Comparison of ENCODE assay signal across 12 cellular contexts in genomic region chr20:50295762-50296449, GRCh38.
DNase-seq lines count a peak whose midpoint lies in the region; ATAC-seq and TF ChIP-seq lines count a peak whose summit lies in the region.
"Had no signal": no experiment of that assay in that cellular context is flagged by ENCODE, and none has a peak within 500 bp of the region (broad histone marks: within the 10 kb centered on the region; RNA-seq: fewer than 3 reads in every experiment).

No MANE protein-coding gene starts in this region.

- TF ChIP-seq POLR2A in thyroid gland (IDR thresholded peaks at IDR 0.05) = no peak

- TF ChIP-seq CTCF in thyroid gland (IDR thresholded peaks at IDR 0.05) (no peak), glutamatergic neuron (IDR thresholded peaks at IDR 0.05; ENCODE audit: partially characterized antibody, unreplicated experiment) (no peak)

- H3K4me3 ChIP-seq in thyroid gland (replicated peaks in 1 of 3) = no peak overlapping the region
- H3K4me3 ChIP-seq: pancreas had no signal

- peaks cover 30 to 35% of the 10 kb centered on the region in 2 donors for H3K4me1 ChIP-seq in thyroid gland

- peaks cover 28% of the 10 kb centered on the region for H3K4me1 Mint-ChIP-seq in T-helper 1 cell treated with Interleukin-12 subunit alpha and Interleukin-12 subunit beta and Interleukin-4 antibody, amounts not matched to agents 30 μg/mL and 1 μg/mL, for 36 hours (ENCODE audit: low read depth)
- peaks cover 4% of the 10 kb centered on the region for H3K4me1 Mint-ChIP-seq in glutamatergic neuron (ENCODE audit: low read depth, unreplicated experiment)

- H3K27me3 Mint-ChIP-seq in T-helper 1 cell treated with Interleukin-12 subunit alpha and Interleukin-12 subunit beta and Interleukin-4 antibody, amounts not matched to agents 30 μg/mL and 1 μg/mL, for 36 hours (ENCODE audit: low read depth) = peaks cover 16% of the 10 kb centered on the region
- H3K27me3 Mint-ChIP-seq in glutamatergic neuron (ENCODE audit: unreplicated experiment) = peaks cover 9% of the 10 kb centered on the region
- H3K27me3 Mint-ChIP-seq: activated naive CD8-positive, alpha-beta T cell had no signal

- H3K36me3 ChIP-seq in thyroid gland = no peaks in the 10 kb centered on the region
- H3K36me3 ChIP-seq: pancreas had no signal

- H3K27ac ChIP-seq in thyroid gland = peak overlapping the region; percentile 58 to 85 (median 80)
- H3K27ac ChIP-seq: pancreas had no signal

- intact Hi-C loops in thyroid gland (cut with DNase I) = no loop called here

- peak; percentile 8 for ATAC-seq in left lobe of liver
- ATAC-seq in HG03378 (IDR thresholded peaks at IDR 0.05; ENCODE audit: unreplicated experiment) = no peak
- ATAC-seq: activated CD8-positive, alpha-beta T cell treated with anti-CD3 and anti-CD28 coated beads for 36 hours had no signal

- no peak overlapping the region for H3K4me3 Mint-ChIP-seq in T-helper 1 cell treated with Interleukin-12 subunit alpha and Interleukin-12 subunit beta and Interleukin-4 antibody, amounts not matched to agents 30 μg/mL and 1 μg/mL, for 36 hours
- H3K4me3 Mint-ChIP-seq in glutamatergic neuron (ENCODE audit: unreplicated experiment) = no peak overlapping the region
- H3K4me3 Mint-ChIP-seq: activated CD8-positive, alpha-beta T cell treated with anti-CD3 and anti-CD28 coated beads for 36 hours; activated naive CD8-positive, alpha-beta T cell had no signal

- H3K9me3 Mint-ChIP-seq in T-helper 1 cell treated with Interleukin-12 subunit alpha and Interleukin-12 subunit beta and Interleukin-4 antibody, amounts not matched to agents 30 μg/mL and 1 μg/mL, for 36 hours = peaks cover 4% of the 10 kb centered on the region
- peaks cover 3% of the 10 kb centered on the region for H3K9me3 Mint-ChIP-seq in glutamatergic neuron (ENCODE audit: unreplicated experiment)
- H3K9me3 Mint-ChIP-seq: activated CD8-positive, alpha-beta T cell treated with anti-CD3 and anti-CD28 coated beads for 36 hours had no signal

- H3K27me3 ChIP-seq in thyroid gland = no peaks in the 10 kb centered on the region
- H3K27me3 ChIP-seq: pancreas had no signal

- H3K36me3 Mint-ChIP-seq in T-helper 1 cell treated with Interleukin-12 subunit alpha and Interleukin-12 subunit beta and Interleukin-4 antibody, amounts not matched to agents 30 μg/mL and 1 μg/mL, for 36 hours (ENCODE audit: low read depth) = peaks cover 3% of the 10 kb centered on the region
- no peaks in the 10 kb centered on the region for H3K36me3 Mint-ChIP-seq in glutamatergic neuron (ENCODE audit: unreplicated experiment)
- H3K36me3 Mint-ChIP-seq: activated naive CD8-positive, alpha-beta T cell had no signal

- H3K27ac Mint-ChIP-seq in T-helper 1 cell treated with Interleukin-12 subunit alpha and Interleukin-12 subunit beta and Interleukin-4 antibody, amounts not matched to agents 30 μg/mL and 1 μg/mL, for 36 hours = peak overlapping the region; percentile 42
- no peak overlapping the region for H3K27ac Mint-ChIP-seq in glutamatergic neuron (ENCODE audit: unreplicated experiment)
- H3K27ac Mint-ChIP-seq: activated CD8-positive, alpha-beta T cell treated with anti-CD3 and anti-CD28 coated beads for 36 hours had no signal

- no peak for DNase-seq in T-helper 1 cell
- DNase-seq in NCI-H345 (lab: John Stamatoyannopoulos, UW) = peak; percentile 96
- no peak for DNase-seq in left lobe of liver (ENCODE audit: low spot score)
- DNase-seq in thyroid gland = peak; percentile 76 to 79
- no peak for DNase-seq in glutamatergic neuron
- DNase-seq in NK-92 (lab: John Stamatoyannopoulos, UW; ENCODE audit: unreplicated experiment) = no peak
- DNase-seq: activated CD8-positive, alpha-beta T cell treated with anti-CD3 and anti-CD28 coated beads for 36 hours; stimulated activated CD4-positive, alpha-beta T cell treated with anti-CD3 and anti-CD28 coated beads, Interleukin-4, amount 100 ng/mL, for 24 hours had no signal

- 49 to 52% methylated on average over 11 to 14 of the region's 20 CpGs for WGBS in thyroid gland, 2 donors

- H3K9me3 ChIP-seq in thyroid gland = no peaks in the 10 kb centered on the region
- H3K9me3 ChIP-seq: pancreas had no signal

Comparison
In these comparisons a context has a peak if more than half of its experiments do, and no peak if none do; other contexts are left out.
1. DNase-seq: peak in NCI-H345 (single experiment) and thyroid gland (2 of 2); none in T-helper 1 cell (0 of 5), left lobe of liver (single experiment), glutamatergic neuron (single experiment) and NK-92 (single experiment).